ENCODE assay signal across 17 cellular contexts in the genomic region with DNA sequence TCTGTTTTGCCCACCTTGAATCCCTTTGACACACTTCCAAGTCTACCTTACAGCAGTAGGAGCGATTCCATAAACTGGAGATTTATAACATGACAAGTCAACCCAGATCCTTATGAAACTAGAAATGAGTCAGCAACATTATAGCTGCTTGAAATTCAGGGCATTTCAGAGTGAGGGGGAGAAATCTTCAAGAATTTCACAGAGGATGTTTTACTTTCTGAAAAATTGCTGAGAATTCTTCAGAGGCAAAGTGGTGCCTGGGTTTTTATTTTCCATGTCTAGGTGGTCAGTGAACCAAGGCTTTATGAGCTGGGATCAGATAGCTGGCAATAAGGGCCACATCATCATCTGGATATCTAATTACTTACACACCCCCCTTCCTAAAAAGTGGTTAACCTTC.
DNase-seq lines count a peak whose midpoint lies in the region; ATAC-seq lines count a peak whose summit lies in the region.
"Had no signal": no experiment of that assay in that cellular context is flagged by ENCODE, and none has a peak within 500 bp of the region (broad histone marks: within the 10 kb centered on the region; RNA-seq: fewer than 3 reads in every experiment).

No MANE protein-coding gene starts in this region.

- DNase-seq in EH (ENCODE audit: low read depth): peak; percentile 32
- peak; percentile 69 for DNase-seq in NCI-H226
- DNase-seq in hepatic stellate cell (ENCODE audit: low spot score): peak; percentile 6
- peak; percentile 93 for DNase-seq in renal cortical epithelial cell (ENCODE audit: low read depth)
- no peak for DNase-seq in cerebellar nuclear complex (lab: John Stamatoyannopoulos, UW)
- DNase-seq in NCI-H345 treated with DMSO at 0.1 percent for 48 hours (lab: John Stamatoyannopoulos, UW; ENCODE audit: unreplicated experiment): no peak
- DNase-seq: activated CD4-positive, alpha-beta T cell treated with anti-CD3 and anti-CD28 coated beads, Interleukin-2, amount 10 ng/mL, durations not matched to agents 7 days and 5 days; AML-193; amygdala; GF-D8; Kasumi-1; NCI-H1417; right cardiac atrium; RPMI8226; stimulated activated naive CD8-positive, alpha-beta T cell treated with anti-CD3 and anti-CD28 coated beads, Interleukin-15, amount 100 ng/mL, for 72 hours had no signal

- ATAC-seq in HG02610 (IDR thresholded peaks at IDR 0.05; ENCODE audit: unreplicated experiment) (no peak), HG03378 (IDR thresholded peaks at IDR 0.05; ENCODE audit: unreplicated experiment) (no peak)
- ATAC-seq: right cardiac atrium; stimulated activated naive CD8-positive, alpha-beta T cell treated with anti-CD3 and anti-CD28 coated beads, Interleukin-15, amount 100 ng/mL, for 72 hours had no signal

Comparison
In these comparisons a context has a peak if more than half of its experiments do, and no peak if none do; other contexts are left out.
1. DNase-seq: peak in EH (single experiment), NCI-H226 (single experiment), hepatic stellate cell (single experiment) and renal cortical epithelial cell (single experiment); none in cerebellar nuclear complex (0 of 2) and NCI-H345 treated with DMSO at 0.1 percent for 48 hours (single experiment).